10 cellular contexts compared by ENCODE assay signal in genomic region chr2:240818543-240819403, GRCh38. TPM values are rescaled to one million over a fixed set of nuclear protein-coding genes. Genes with fewer than 3 reads are reported as not detected.
DNase-seq lines count a peak whose midpoint lies in the region; ATAC-seq and TF ChIP-seq lines count a peak whose summit lies in the region.
"Had no signal": no experiment of that assay in that cellular context is flagged by ENCODE, and none has a peak within 500 bp of the region (broad histone marks: within the 10 kb centered on the region; RNA-seq: fewer than 3 reads in every experiment).

No MANE protein-coding gene starts in this region.

- intact Hi-C loops in ascending aorta (cut with DNase I) = no loop called here
- intact Hi-C loops in lower lobe of right lung (cut with DNase I) = no loop called here
- intact Hi-C loops in OCI-LY7 (cut with micrococcal nuclease; ENCODE audit: unreplicated experiment) = no loop called here

- POLR2A ChIA-PET in OCI-LY7 (lab: Charles Lee) = no interaction called here

- H3K79me2 ChIP-seq in OCI-LY7 (ENCODE audit: insufficient read depth, low read depth, low read length) = no peaks in the 10 kb centered on the region

- no TSS peak for BruUV-seq in OCI-LY7 (replicated peaks; lab: Mats Ljungman, UMichigan)

- H3K9me2 ChIP-seq in OCI-LY7 (ENCODE audit: insufficient read depth, low read length) = no peaks in the 10 kb centered on the region

- peak; percentile 58 for DNase-seq in activated effector memory CD4-positive, alpha-beta T cell treated with anti-CD3 and anti-CD28 coated beads, Interleukin-2, amount 50 U/mL, for 16 hours
- DNase-seq in activated effector memory CD4-positive, alpha-beta T cell treated with Interleukin-2 at 50 U/mL for 16 hours = no peak
- DNase-seq in ascending aorta (ENCODE audit: low spot score in 2 of 2) (peak in 1 of 2 donors; percentile 55), lower lobe of right lung (no peak), thoracic aorta (ENCODE audit: low spot score) (no peak), OCI-LY7 (ENCODE audit: low spot score) (no peak)

- TF ChIP-seq CTCF in ascending aorta (IDR thresholded peaks at IDR 0.05) (no peak), lower lobe of right lung (IDR thresholded peaks at IDR 0.05) (no peak), thoracic aorta (IDR thresholded peaks at IDR 0.05) (no peak), OCI-LY7 (conservative IDR thresholded peaks at IDR 0.05; ENCODE audit: low read length) (no peak)

- H2AFZ ChIP-seq in OCI-LY7 (ENCODE audit: low read length) = no peak overlapping the region

- no peak overlapping the region for H3K27ac ChIP-seq in ascending aorta
- no peak overlapping the region for H3K27ac ChIP-seq in lower lobe of right lung
- no peak overlapping the region for H3K27ac ChIP-seq in thoracic aorta
- H3K27ac ChIP-seq in OCI-LY7 (ENCODE audit: low read depth, low read length, poor library complexity, severe bottlenecking) = no peak overlapping the region

- no peaks in the 10 kb centered on the region for H4K20me1 ChIP-seq in OCI-LY7 (ENCODE audit: insufficient read depth, low read length)

- H3K36me3 ChIP-seq in ascending aorta = no peaks in the 10 kb centered on the region
- H3K36me3 ChIP-seq in lower lobe of right lung = no peaks in the 10 kb centered on the region
- no peaks in the 10 kb centered on the region for H3K36me3 ChIP-seq in thoracic aorta
- H3K36me3 ChIP-seq in OCI-LY7 (ENCODE audit: insufficient read depth, low read length) = no peaks in the 10 kb centered on the region

- H3K27me3 ChIP-seq in ascending aorta = peaks cover 14% of the 10 kb centered on the region
- H3K27me3 ChIP-seq in lower lobe of right lung (ENCODE audit: low read depth) = peaks cover 68% of the 10 kb centered on the region
- H3K27me3 ChIP-seq in thoracic aorta (replicated peaks; ENCODE audit: insufficient read depth) = peaks cover 28% of the 10 kb centered on the region

- no peak overlapping the region for H3K4me2 ChIP-seq in OCI-LY7 (ENCODE audit: low read length)

- H3K4me3 ChIP-seq in ascending aorta (peak overlapping the region; percentile 33 to 59), lower lobe of right lung (peak overlapping the region; percentile 8), thoracic aorta (peak overlapping the region; percentile 57), OCI-LY7 (ENCODE audit: low read depth, low read length, poor library complexity, severe bottlenecking) (no peak overlapping the region)

- H3K9me3 ChIP-seq in ascending aorta = peaks cover 0 to 6% of the 10 kb centered on the region in 2 donors
- H3K9me3 ChIP-seq in lower lobe of right lung = no peaks in the 10 kb centered on the region
- H3K9me3 ChIP-seq in thoracic aorta = no peaks in the 10 kb centered on the region
- H3K9me3 ChIP-seq in OCI-LY7 (ENCODE audit: low read length) = 0 out of 2 replicates have a peak, but pooled peaks cover 3% of the 10 kb centered on the region

- ATAC-seq in lower lobe of right lung (peak in 1 of 2 donors; percentile 15), thoracic aorta (ENCODE audit: insufficient number of reproducible peaks, low FRiP score, low read depth) (no peak), GM21526 (IDR thresholded peaks at IDR 0.05; ENCODE audit: low FRiP score, unreplicated experiment) (no peak), HG03175 (IDR thresholded peaks at IDR 0.05; ENCODE audit: unreplicated experiment) (no peak)

- H3K4me1 ChIP-seq in ascending aorta = peaks cover 5 to 10% of the 10 kb centered on the region in 2 donors
- H3K4me1 ChIP-seq in lower lobe of right lung = peaks cover 12% of the 10 kb centered on the region
- peaks cover 10 to 18% of the 10 kb centered on the region in 2 donors for H3K4me1 ChIP-seq in thoracic aorta (ENCODE audit: control insufficient read depth in 1 of 2, low read depth in 2 of 2)
- no peaks in the 10 kb centered on the region for H3K4me1 ChIP-seq in OCI-LY7 (ENCODE audit: insufficient read depth, low read length, poor library complexity, severe bottlenecking)

- CTCF ChIA-PET in OCI-LY7 (lab: Charles Lee; ENCODE audit: unreplicated experiment) = interaction anchor here (0.6 kb wide), 1 partner anchor 38 kb away, joined by 6 read pairs; no protein-coding TSS in a partner anchor

RNA-seq across cellular contexts. Expression of gene KIF1A, which starts 1.2 kb away (rescaled TPM):
- total RNA-seq in ascending aorta (0.11 TPM), lower lobe of right lung (0.24 TPM), thoracic aorta (under 1 TPM in 1 of 2 donors, not detected in 1; 0.92 TPM), OCI-LY7 (2022) (not detected in 2 replicates)
- total RNA-seq in OCI-LY7 (2014; rRNA removed; shearing (Covaris generic)) = not detected in 2 replicates

RNA-seq across cellular contexts. Expression of gene AGXT, which starts 49.9 kb away (rescaled TPM):
- total RNA-seq in ascending aorta (not detected), lower lobe of right lung (not detected), thoracic aorta (not detected), OCI-LY7 (2022) (not detected in 2 replicates)
- not detected in 2 replicates for total RNA-seq in OCI-LY7 (2014; rRNA removed; shearing (Covaris generic))
- total RNA-seq: dermis microvascular lymphatic vessel endothelial cell, skeletal muscle tissue had no signal
